8 cellular contexts compared by ENCODE assay signal in genomic region chr18:75455249-75456183, GRCh38. TPM values are rescaled to one million over a fixed set of nuclear protein-coding genes. Genes with fewer than 3 reads are reported as not detected.
DNase-seq lines count a peak whose midpoint lies in the region; ATAC-seq and TF ChIP-seq lines count a peak whose summit lies in the region.

No MANE protein-coding gene starts in this region.

- peaks cover 10% of the 10 kb centered on the region for H3K27me3 Mint-ChIP-seq in neural crest cell (ENCODE audit: low read depth)

- H3K4me1 Mint-ChIP-seq in neural crest cell: peaks cover 25% of the 10 kb centered on the region

- no peaks in the 10 kb centered on the region for H3K9me3 ChIP-seq in RWPE2 (ENCODE audit: severe bottlenecking)

- peak overlapping the region; percentile 75 for H3K4me3 Mint-ChIP-seq in neural crest cell

- peaks cover 4% of the 10 kb centered on the region for H3K36me3 Mint-ChIP-seq in neural crest cell (ENCODE audit: low read depth)

- TF ChIP-seq CTCF in RWPE2 (IDR thresholded peaks at IDR 0.05; ENCODE audit: poor library complexity, severe bottlenecking) (no peak), foreskin fibroblast (IDR thresholded peaks at IDR 0.05; ENCODE audit: low read depth, low read length) (no peak), neural crest cell (conservative IDR thresholded peaks at IDR 0.05) (no peak)

- ATAC-seq in RWPE2 (ENCODE audit: low read depth) (peak; percentile 33; the same call in 2 of the 3 replicates), GM21619 (IDR thresholded peaks at IDR 0.05; ENCODE audit: unreplicated experiment) (no peak)

- no peaks in the 10 kb centered on the region for H3K4me1 ChIP-seq in RWPE2 (ENCODE audit: insufficient read depth, poor library complexity, severe bottlenecking)

- peak overlapping the region; percentile 15 for H3K4me3 ChIP-seq in RWPE2 (ENCODE audit: severe bottlenecking)
- H3K4me3 ChIP-seq in foreskin fibroblast (ENCODE audit: low read depth in 1 of 2, low read length in 2 of 2): peak overlapping the region; percentile 39 to 42

- peaks cover 14% of the 10 kb centered on the region for H3K9me3 Mint-ChIP-seq in neural crest cell

- H3K27me3 ChIP-seq in RWPE2 (ENCODE audit: insufficient read depth, poor library complexity, severe bottlenecking): peaks cover 10% of the 10 kb centered on the region

- H3K27ac Mint-ChIP-seq in neural crest cell (ENCODE audit: unreplicated experiment): no peak overlapping the region

- no peak overlapping the region for H3K27ac ChIP-seq in RWPE2 (ENCODE audit: poor library complexity, severe bottlenecking)

- H3K36me3 ChIP-seq in RWPE2 (ENCODE audit: low read depth): no peaks in the 10 kb centered on the region

- DNase-seq in AG20443 (ENCODE audit: low spot score) (peak; percentile 65), RWPE2 (ENCODE audit: low spot score) (no peak), foreskin fibroblast (peak in 1 of 2 donors; percentile 62), neural crest cell (ENCODE audit: low read depth, low spot score) (peak; percentile 32), NCI-H345 (lab: John Stamatoyannopoulos, UW) (no peak)
- DNase-seq in activated CD4-positive, CD25-positive, alpha-beta regulatory T cell (lab: John Stamatoyannopoulos, UW): no peak
- no peak for DNase-seq in NK-92 treated with Interleukin-12 subunit alpha and Interleukin-12 subunit beta, amount 100 ng/mL, for 24 hours (lab: John Stamatoyannopoulos, UW)

RNA-seq across cellular contexts. Expression of gene SMIM21, which starts 28.0 kb away (rescaled TPM):
- not detected in 2 replicates for total RNA-seq in neural crest cell

Comparison
In these comparisons a context has a peak if more than half of its experiments do, and no peak if none do; other contexts are left out.
1. DNase-seq: peak in AG20443 (single experiment) and neural crest cell (single experiment); none in RWPE2 (single experiment), NCI-H345 (single experiment), activated CD4-positive, CD25-positive, alpha-beta regulatory T cell (0 of 4) and NK-92 treated with Interleukin-12 subunit alpha and Interleukin-12 subunit beta, amount 100 ng/mL, for 24 hours (single experiment).